Comparison of ENCODE assay signal across 1 cellular context in genomic region chr20:45872626-45873025, GRCh38.
TF ChIP-seq lines count a peak whose summit lies in the region.

No MANE protein-coding gene starts in this region.

TF ChIP-seq in endothelial cell of umbilical vein, 7 proteins besides CTCF, POLR2A, EP300 and RAD21:
- TF ChIP-seq MAX (IDR thresholded peaks at IDR 0.05; ENCODE audit: insufficient read depth, insufficient read length) (no peak), GATA2 (IDR thresholded peaks at IDR 0.05; ENCODE audit: insufficient read depth, insufficient read length, low read depth, low read length) (no peak), POLR2AphosphoS5 (IDR thresholded peaks at IDR 0.05; ENCODE audit: insufficient read depth, low read depth, low read length) (no peak), EZH2 (IDR thresholded peaks at IDR 0.05; ENCODE audit: borderline replicate concordance, low read depth, low read length, severe bottlenecking) (no peak)
